23 cellular contexts compared by ENCODE assay signal in genomic region chr10:72742077-72742476, GRCh38.
"Had no signal": no experiment of that assay in that cellular context is flagged by ENCODE, and none has a peak within 500 bp of the region (broad histone marks: within the 10 kb centered on the region; RNA-seq: fewer than 3 reads in every experiment).

No MANE protein-coding gene starts in this region.

- H3K27me3 Mint-ChIP-seq: IgD-negative memory B cell had no signal

- H3K4me3 Mint-ChIP-seq: IgD-negative memory B cell had no signal

- H3K9me3 ChIP-seq: SK-N-SH had no signal

- H3K27ac Mint-ChIP-seq: IgD-negative memory B cell had no signal

- DNase-seq: Kasumi-1, MM.1S, NCI-H1092 treated with DMSO at 0.1 percent for 48 hours, NCI-H1436, NCI-H187, NCI-H2029, NCI-H2081 treated with DMSO at 0.1 percent for 48 hours, NCI-H2171, NCI-H226, NCI-H446, NCI-H510A, NCI-H524 treated with DMSO at 0.1 percent for 48 hours, NCI-H69, NCI-H774, PC-3, SHP77, SK-N-SH had no signal

- H3K4me2 ChIP-seq: KMS-11, SK-N-SH had no signal

- FAIRE-seq: HepG2, K562 had no signal

- H3K27ac ChIP-seq: KMS-11, RWPE1 had no signal

- H3K4me3 ChIP-seq: K562 had no signal

- ATAC-seq: HepG2, K562, Panc1, PC-3 had no signal

- H3K9me3 Mint-ChIP-seq: IgD-negative memory B cell had no signal
